14 cellular contexts compared by ENCODE assay signal in the genomic region with DNA sequence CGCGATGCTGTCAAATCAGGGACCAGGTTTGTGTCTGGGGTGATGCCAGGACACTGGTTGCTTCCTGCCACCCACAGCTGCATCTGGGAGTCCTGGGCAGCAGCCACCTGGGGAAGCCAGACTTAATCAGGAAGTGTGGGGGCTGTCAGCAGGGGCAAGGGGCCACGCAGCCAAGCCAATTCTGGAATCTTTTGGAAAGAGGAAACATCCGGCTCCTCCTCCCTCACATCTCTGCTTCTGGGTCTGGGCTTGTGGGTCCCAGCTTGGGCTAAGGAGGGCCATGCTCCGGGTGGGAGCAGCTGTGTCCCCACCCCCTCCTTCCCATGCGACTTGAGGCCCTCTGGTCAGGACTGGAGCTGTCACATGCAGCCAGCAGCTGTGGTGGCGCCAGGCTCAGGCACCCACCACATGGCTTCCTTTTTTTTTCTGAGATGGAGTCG. TPM values are rescaled to one million over a fixed set of nuclear protein-coding genes. Genes with fewer than 3 reads are reported as not detected.
DNase-seq lines count a peak whose midpoint lies in the region; ATAC-seq and TF ChIP-seq lines count a peak whose summit lies in the region.
"Had no signal": no experiment of that assay in that cellular context is flagged by ENCODE, and none has a peak within 500 bp of the region (broad histone marks: within the 10 kb centered on the region; RNA-seq: fewer than 3 reads in every experiment).

No MANE protein-coding gene starts in this region.

- no peaks in the 10 kb centered on the region for H3K9me3 Mint-ChIP-seq in activated CD8-positive, alpha-beta T cell treated with anti-CD3 and anti-CD28 coated beads for 36 hours
- H3K9me3 Mint-ChIP-seq in activated T-helper 1 cell treated with anti-CD3 and anti-CD28 coated beads, Interleukin-12 subunit alpha, Interleukin-12 subunit beta, Interleukin-2, Interleukin-4 antibody, amounts not matched to agents 30 ng/mL and 10 ng/mL and 1 ng/mL, durations not matched to agents 14 hours and 24 hours and 36 hours: no peaks in the 10 kb centered on the region
- H3K9me3 Mint-ChIP-seq: activated naive CD8-positive, alpha-beta T cell treated with anti-CD3 and anti-CD28 coated beads, Interleukin-2, amount 50 U/mL, for 24 hours had no signal

- peaks cover 3% of the 10 kb centered on the region for H3K27me3 Mint-ChIP-seq in activated CD8-positive, alpha-beta T cell treated with anti-CD3 and anti-CD28 coated beads for 36 hours
- peaks cover 19% of the 10 kb centered on the region for H3K27me3 Mint-ChIP-seq in activated T-helper 1 cell treated with anti-CD3 and anti-CD28 coated beads, Interleukin-12 subunit alpha, Interleukin-12 subunit beta, Interleukin-2, Interleukin-4 antibody, amounts not matched to agents 30 ng/mL and 10 ng/mL and 1 ng/mL, durations not matched to agents 14 hours and 24 hours and 36 hours (ENCODE audit: insufficient read depth)

- no peak overlapping the region for H3K4me3 Mint-ChIP-seq in activated CD8-positive, alpha-beta T cell treated with anti-CD3 and anti-CD28 coated beads for 36 hours
- no peak overlapping the region for H3K4me3 Mint-ChIP-seq in activated T-helper 1 cell treated with anti-CD3 and anti-CD28 coated beads, Interleukin-12 subunit alpha, Interleukin-12 subunit beta, Interleukin-2, Interleukin-4 antibody, amounts not matched to agents 30 ng/mL and 10 ng/mL and 1 ng/mL, durations not matched to agents 14 hours and 24 hours and 36 hours
- H3K4me3 Mint-ChIP-seq: activated naive CD8-positive, alpha-beta T cell treated with anti-CD3 and anti-CD28 coated beads, Interleukin-2, amount 50 U/mL, for 24 hours had no signal

- ATAC-seq in activated CD8-positive, alpha-beta T cell treated with anti-CD3 and anti-CD28 coated beads for 36 hours: no peak
- ATAC-seq: activated naive CD8-positive, alpha-beta T cell treated with anti-CD3 and anti-CD28 coated beads, Interleukin-2, amount 50 U/mL, for 24 hours had no signal

- H3K36me3 Mint-ChIP-seq in activated CD8-positive, alpha-beta T cell treated with anti-CD3 and anti-CD28 coated beads for 36 hours (ENCODE audit: low read depth): no peaks in the 10 kb centered on the region
- no peaks in the 10 kb centered on the region for H3K36me3 Mint-ChIP-seq in activated T-helper 1 cell treated with anti-CD3 and anti-CD28 coated beads, Interleukin-12 subunit alpha, Interleukin-12 subunit beta, Interleukin-2, Interleukin-4 antibody, amounts not matched to agents 30 ng/mL and 10 ng/mL and 1 ng/mL, durations not matched to agents 14 hours and 24 hours and 36 hours (ENCODE audit: low read depth)

- no peaks in the 10 kb centered on the region for H3K4me1 Mint-ChIP-seq in activated CD8-positive, alpha-beta T cell treated with anti-CD3 and anti-CD28 coated beads for 36 hours (ENCODE audit: low read depth)
- no peaks in the 10 kb centered on the region for H3K4me1 Mint-ChIP-seq in activated T-helper 1 cell treated with anti-CD3 and anti-CD28 coated beads, Interleukin-12 subunit alpha, Interleukin-12 subunit beta, Interleukin-2, Interleukin-4 antibody, amounts not matched to agents 30 ng/mL and 10 ng/mL and 1 ng/mL, durations not matched to agents 14 hours and 24 hours and 36 hours (ENCODE audit: low read depth)

- POLR2A ChIA-PET in activated CD8-positive, alpha-beta T cell treated with anti-CD3 and anti-CD28 coated beads for 36 hours (lab: Charles Lee): interaction anchor here (1.6 kb wide), 1 partner anchor 8 kb away, joined by 5 read pairs; no protein-coding TSS in a partner anchor

- DNase-seq in DMS 273 (lab: John Stamatoyannopoulos, UW; ENCODE audit: unreplicated experiment): peak; percentile 72
- no peak for DNase-seq in DMS 273 treated with DMSO at 0.1 percent for 48 hours (lab: John Stamatoyannopoulos, UW)
- peak; percentile 69 to 71 for DNase-seq in NCI-H524 (lab: John Stamatoyannopoulos, UW)
- peak; percentile 24 for DNase-seq in globus pallidus (ENCODE audit: low spot score)
- DNase-seq in retina: peak; percentile 69
- no peak for DNase-seq in GM03348 (ENCODE audit: low spot score)
- DNase-seq in activated CD8-positive, alpha-beta T cell treated with anti-CD3 and anti-CD28 coated beads for 36 hours: no peak
- DNase-seq in activated T-helper 1 cell treated with anti-CD3 and anti-CD28 coated beads, Interleukin-12 subunit alpha, Interleukin-12 subunit beta, Interleukin-2, Interleukin-4 antibody, amounts not matched to agents 30 ng/mL and 10 ng/mL and 1 ng/mL, durations not matched to agents 14 hours and 24 hours and 36 hours (ENCODE audit: low spot score): no peak
- DNase-seq: activated naive CD8-positive, alpha-beta T cell treated with anti-CD3 and anti-CD28 coated beads, Interleukin-2, amount 50 U/mL, for 24 hours; erythroblast; NCI-H1436 treated with DMSO at 0.1 percent for 48 hours had no signal

- no peak for TF ChIP-seq CTCF in activated CD8-positive, alpha-beta T cell treated with anti-CD3 and anti-CD28 coated beads for 36 hours (IDR thresholded peaks at IDR 0.05)

- intact Hi-C loops in activated CD8-positive, alpha-beta T cell treated with anti-CD3 and anti-CD28 coated beads for 36 hours (cut with micrococcal nuclease): no loop called here
- intact Hi-C loops in activated T-helper 1 cell treated with anti-CD3 and anti-CD28 coated beads, Interleukin-12 subunit alpha, Interleukin-12 subunit beta, Interleukin-2, Interleukin-4 antibody, amounts not matched to agents 30 ng/mL and 10 ng/mL and 1 ng/mL, durations not matched to agents 14 hours and 24 hours and 36 hours (cut with micrococcal nuclease): no loop called here

- H3K27ac Mint-ChIP-seq in activated CD8-positive, alpha-beta T cell treated with anti-CD3 and anti-CD28 coated beads for 36 hours: no peak overlapping the region
- H3K27ac Mint-ChIP-seq in activated T-helper 1 cell treated with anti-CD3 and anti-CD28 coated beads, Interleukin-12 subunit alpha, Interleukin-12 subunit beta, Interleukin-2, Interleukin-4 antibody, amounts not matched to agents 30 ng/mL and 10 ng/mL and 1 ng/mL, durations not matched to agents 14 hours and 24 hours and 36 hours: no peak overlapping the region
- H3K27ac Mint-ChIP-seq: activated naive CD8-positive, alpha-beta T cell treated with anti-CD3 and anti-CD28 coated beads, Interleukin-2, amount 50 U/mL, for 24 hours had no signal

- CTCF ChIA-PET in activated CD8-positive, alpha-beta T cell treated with anti-CD3 and anti-CD28 coated beads for 36 hours (lab: Charles Lee): interaction anchor here (1.1 to 4.7 kb wide), 13 partner anchors 10 to 646 kb away, joined by 4 to 47 read pairs (median 9); no protein-coding TSS in a partner anchor

RNA-seq across cellular contexts. Expression of gene CCDC182, which starts 37.0 kb away (rescaled TPM):
- total RNA-seq in activated CD8-positive, alpha-beta T cell treated with anti-CD3 and anti-CD28 coated beads for 36 hours: not detected
- not detected in 2 replicates for total RNA-seq in activated T-helper 1 cell treated with anti-CD3 and anti-CD28 coated beads, Interleukin-12 subunit alpha, Interleukin-12 subunit beta, Interleukin-2, Interleukin-4 antibody, amounts not matched to agents 30 ng/mL and 10 ng/mL and 1 ng/mL, durations not matched to agents 14 hours and 24 hours and 36 hours
- total RNA-seq: lung, omental fat pad, suprapubic skin had no signal

Comparison
In these comparisons a context has a peak if more than half of its experiments do, and no peak if none do; other contexts are left out.
1. DNase-seq: peak in DMS 273 (single experiment), NCI-H524 (2 of 2), globus pallidus (single experiment) and retina (single experiment); none in DMS 273 treated with DMSO at 0.1 percent for 48 hours (single experiment), GM03348 (single experiment), activated CD8-positive, alpha-beta T cell treated with anti-CD3 and anti-CD28 coated beads for 36 hours (single experiment) and activated T-helper 1 cell treated with anti-CD3 and anti-CD28 coated beads, Interleukin-12 subunit alpha, Interleukin-12 subunit beta, Interleukin-2, Interleukin-4 antibody, amounts not matched to agents 30 ng/mL and 10 ng/mL and 1 ng/mL, durations not matched to agents 14 hours and 24 hours and 36 hours (single experiment).